22 cellular contexts compared by ENCODE assay signal in genomic region chr5:145629047-145629446, GRCh38.
"Had no signal": no experiment of that assay in that cellular context is flagged by ENCODE, and none has a peak within 500 bp of the region (broad histone marks: within the 10 kb centered on the region; RNA-seq: fewer than 3 reads in every experiment).

No MANE protein-coding gene starts in this region.

- H3K9me3 ChIP-seq: ovary, thoracic aorta had no signal

- DNase-seq: activated CD4-positive, alpha-beta T cell treated with anti-CD3 and anti-CD28 coated beads for 48 hours; activated CD4-positive, alpha-beta T cell treated with anti-CD3 and anti-CD28 coated beads, Interleukin-2, amount 50 U/mL, for 48 hours; activated CD8-positive, alpha-beta memory T cell treated with anti-CD3 and anti-CD28 coated beads for 24 hours; activated effector memory CD4-positive, alpha-beta T cell treated with Interleukin-2 at 50 U/mL for 16 hours; activated naive CD4-positive, alpha-beta T cell treated with anti-CD3 and anti-CD28 coated beads, Interleukin-2, amount 50 U/mL, for 16 hours; amniotic stem cell; brain microvascular endothelial cell; left colon; midbrain; naive thymus-derived CD4-positive, alpha-beta T cell; ovary; retina; stimulated activated CD4-positive, alpha-beta T cell treated with anti-CD3 and anti-CD28 coated beads, Interleukin-4, amount 100 ng/mL, for 24 hours; upper lobe of left lung; WERI-Rb-1 had no signal

- ATAC-seq: activated CD4-positive, CD25-positive, alpha-beta regulatory T cell treated with anti-CD3 and anti-CD28 coated beads, Interleukin-2, amount 50 U/mL, for 24 hours; gastroesophageal sphincter; left colon; naive thymus-derived CD4-positive, alpha-beta T cell; sciatic nerve; stimulated activated effector memory CD8-positive, alpha-beta T cell treated with anti-CD3 and anti-CD28 coated beads, Interleukin-12 subunit alpha, Interleukin-12 subunit beta, amount 100 ng/mL, for 72 hours had no signal

- H3K4me1 ChIP-seq: gastroesophageal sphincter, upper lobe of left lung had no signal

- H3K36me3 ChIP-seq: brain microvascular endothelial cell, gastroesophageal sphincter, ovary, thoracic aorta, upper lobe of left lung, WERI-Rb-1 had no signal

- H3K27ac ChIP-seq: brain microvascular endothelial cell, gastroesophageal sphincter, hepatocyte, ovary, skin epidermis, thoracic aorta, upper lobe of left lung, WERI-Rb-1 had no signal

- H3K27me3 ChIP-seq: brain microvascular endothelial cell, gastroesophageal sphincter, hepatocyte, ovary, upper lobe of left lung had no signal

- H3K4me3 ChIP-seq: gastroesophageal sphincter, hepatocyte, ovary, skin epidermis, thoracic aorta, upper lobe of left lung had no signal
